13 cellular contexts compared by ENCODE assay signal in the genomic region with DNA sequence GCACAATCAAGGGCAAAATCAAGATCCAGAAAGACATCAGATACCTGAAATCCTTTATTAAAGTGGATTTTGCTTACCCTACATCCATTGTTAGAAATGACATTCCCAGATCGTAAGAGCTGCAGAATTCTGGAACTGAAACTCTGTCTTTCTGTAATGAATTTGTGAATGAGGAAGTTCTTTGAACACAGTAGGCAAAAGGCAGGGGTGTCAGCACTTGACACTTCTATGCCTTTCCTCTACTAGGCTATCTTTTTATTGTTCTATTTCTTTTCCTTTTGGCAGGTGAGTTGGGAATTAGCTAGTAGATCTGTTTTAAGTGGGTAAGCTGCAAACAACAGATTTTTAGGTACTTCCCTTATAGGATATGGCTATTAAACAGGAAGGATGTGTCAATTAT.
A peak's percentile ranks its signal among the peaks of the same experiment; 100 is the strongest.
DNase-seq lines count a peak whose midpoint lies in the region; ATAC-seq and TF ChIP-seq lines count a peak whose summit lies in the region.
"Had no signal": no experiment of that assay in that cellular context is flagged by ENCODE, and none has a peak within 500 bp of the region (broad histone marks: within the 10 kb centered on the region; RNA-seq: fewer than 3 reads in every experiment).

No MANE protein-coding gene starts in this region.

- H3K27me3 Mint-ChIP-seq in T-helper 17 cell, result no peaks in the 10 kb centered on the region
- H3K27me3 Mint-ChIP-seq in naive thymus-derived CD4-positive, alpha-beta T cell, result no peaks in the 10 kb centered on the region
- H3K27me3 Mint-ChIP-seq in HFFc6 (ENCODE audit: insufficient read depth), result no peaks in the 10 kb centered on the region
- H3K27me3 Mint-ChIP-seq: brain had no signal

- H3K4me3 Mint-ChIP-seq in T-helper 17 cell, result no peak overlapping the region
- H3K4me3 Mint-ChIP-seq in naive thymus-derived CD4-positive, alpha-beta T cell, result no peak overlapping the region
- H3K4me3 Mint-ChIP-seq in HFFc6, result no peak overlapping the region

- H3K27me3 ChIP-seq in naive thymus-derived CD4-positive, alpha-beta T cell (ENCODE audit: control insufficient read depth in 2 of 2, insufficient read depth in 2 of 2, low read length in 2 of 2), result no peaks in the 10 kb centered on the region

- TF ChIP-seq CTCF in GM12865 (IDR thresholded peaks at IDR 0.05; ENCODE audit: insufficient read depth, low read depth, low read length, missing control alignments) (no peak), HFFc6 (IDR thresholded peaks at IDR 0.05) (no peak)

- no peaks in the 10 kb centered on the region for H3K36me3 ChIP-seq in naive thymus-derived CD4-positive, alpha-beta T cell (ENCODE audit: control insufficient read depth in 2 of 3, insufficient read depth in 3 of 3, low read length in 3 of 3)
- H3K36me3 ChIP-seq: left ventricle myocardium inferior had no signal

- ATAC-seq in HG03196 (IDR thresholded peaks at IDR 0.05; ENCODE audit: unreplicated experiment) (peak; percentile 13), T-helper 17 cell (peak; percentile 40), HG03432 (IDR thresholded peaks at IDR 0.05; ENCODE audit: unreplicated experiment) (no peak)
- ATAC-seq in naive thymus-derived CD4-positive, alpha-beta T cell, result peak; percentile 40

- POLR2A ChIA-PET in naive thymus-derived CD4-positive, alpha-beta T cell (lab: Charles Lee), result interaction anchor here (0.8 to 6.0 kb wide), 11 partner anchors 9 to 125 kb away, joined by 3 to 88 read pairs (median 8); partner anchors contain the start of gene CARMIL1

- peak; percentile 44 for DNase-seq in GM12865 (ENCODE audit: low read depth)
- no peak for DNase-seq in T-helper 17 cell
- peak in 2 of 9 donors; percentile 1 to 18 for DNase-seq in naive thymus-derived CD4-positive, alpha-beta T cell
- no peak for DNase-seq in DMS53 (lab: John Stamatoyannopoulos, UW)
- no peak for DNase-seq in superior temporal gyrus (ENCODE audit: extremely low spot score)
- no peak for DNase-seq in HFFc6
- DNase-seq: left ventricle myocardium inferior, NCI-H1048, NCI-H446 treated with DMSO at 0.1 percent for 48 hours, SK-N-SH had no signal

- peaks cover 16 to 41% of the 10 kb centered on the region in 2 donors for H3K4me1 ChIP-seq in naive thymus-derived CD4-positive, alpha-beta T cell (ENCODE audit: control insufficient read depth in 2 of 2, insufficient read depth in 2 of 2, low read length in 2 of 2)

- CTCF ChIA-PET in naive thymus-derived CD4-positive, alpha-beta T cell (lab: Charles Lee), result interaction anchor here (1.2 to 3.5 kb wide), 7 partner anchors 29 to 127 kb away, joined by 4 to 30 read pairs (median 9); partner anchors contain the start of gene CARMIL1

- H3K4me1 Mint-ChIP-seq in T-helper 17 cell (peaks cover 10% of the 10 kb centered on the region), HFFc6 (ENCODE audit: low read depth) (no peaks in the 10 kb centered on the region)
- H3K4me1 Mint-ChIP-seq in naive thymus-derived CD4-positive, alpha-beta T cell, result peaks cover 8 to 41% (median 25%) of the 10 kb centered on the region in 7 donors

- H3K27ac Mint-ChIP-seq in T-helper 17 cell, result no peak overlapping the region
- no peak overlapping the region for H3K27ac Mint-ChIP-seq in naive thymus-derived CD4-positive, alpha-beta T cell
- no peak overlapping the region for H3K27ac Mint-ChIP-seq in HFFc6

- H3K9me3 Mint-ChIP-seq in naive thymus-derived CD4-positive, alpha-beta T cell, result no peaks in the 10 kb centered on the region
- H3K9me3 Mint-ChIP-seq in HFFc6, result no peaks in the 10 kb centered on the region
- H3K9me3 Mint-ChIP-seq: brain had no signal

- no peaks in the 10 kb centered on the region for H3K9me3 ChIP-seq in T-helper 17 cell (ENCODE audit: control insufficient read depth, low read length, poor library complexity, severe bottlenecking)
- H3K9me3 ChIP-seq in naive thymus-derived CD4-positive, alpha-beta T cell (ENCODE audit: control insufficient read depth in 2 of 3, low read length in 3 of 3), result no peaks in the 10 kb centered on the region
- H3K9me3 ChIP-seq: left ventricle myocardium inferior, SK-N-SH had no signal

- intact Hi-C loops in naive thymus-derived CD4-positive, alpha-beta T cell (cut with micrococcal nuclease), result loop anchor here (1.0 to 5.0 kb wide), 7 partner anchors 17 to 128 kb away; partner anchors contain the start of gene CARMIL1 (in 2 of the 2)

- H3K4me3 ChIP-seq in GM12865 (ENCODE audit: low read depth, low read length), result peak overlapping the region; percentile 35
- peak overlapping the region; percentile 44 for H3K4me3 ChIP-seq in naive thymus-derived CD4-positive, alpha-beta T cell (ENCODE audit: low read length)
- H3K4me3 ChIP-seq: left ventricle myocardium inferior had no signal

- peak overlapping the region; percentile 71 for H3K27ac ChIP-seq in naive thymus-derived CD4-positive, alpha-beta T cell (ENCODE audit: low read depth, low read length)
- H3K27ac ChIP-seq: left ventricle myocardium inferior had no signal

- H3K36me3 Mint-ChIP-seq in T-helper 17 cell (ENCODE audit: low read depth), result peaks cover 2% of the 10 kb centered on the region
- peaks cover 0 to 11% (median 0%) of the 10 kb centered on the region in 5 donors for H3K36me3 Mint-ChIP-seq in naive thymus-derived CD4-positive, alpha-beta T cell
- H3K36me3 Mint-ChIP-seq in HFFc6 (ENCODE audit: low read depth), result no peaks in the 10 kb centered on the region
- H3K36me3 Mint-ChIP-seq: brain had no signal
